Comparison of ENCODE assay signal across 18 cellular contexts in genomic region chr3:127684871-127685707, GRCh38. TPM values are rescaled to one million over a fixed set of nuclear protein-coding genes. Genes with fewer than 3 reads are reported as not detected.
DNase-seq lines count a peak whose midpoint lies in the region; ATAC-seq and TF ChIP-seq lines count a peak whose summit lies in the region.
"Had no signal": no experiment of that assay in that cellular context is flagged by ENCODE, and none has a peak within 500 bp of the region (broad histone marks: within the 10 kb centered on the region; RNA-seq: fewer than 3 reads in every experiment).

No MANE protein-coding gene starts in this region.

- H3K27me3 ChIP-seq in SJCRH30: no peaks in the 10 kb centered on the region
- H3K27me3 ChIP-seq in right lobe of liver: no peaks in the 10 kb centered on the region
- H3K27me3 ChIP-seq: esophagus muscularis mucosa, transverse colon had no signal

- no peaks in the 10 kb centered on the region for H3K27me3 Mint-ChIP-seq in stimulated activated naive B cell treated with anti-CD40 and anti-IgM and Interleukin-4, amounts not matched to agents 10 μg/mL and 1 μg/mL and 100 μg/mL, for 72 hours

- H3K4me3 ChIP-seq in SJCRH30: no peak overlapping the region
- H3K4me3 ChIP-seq in right lobe of liver: no peak overlapping the region
- H3K4me3 ChIP-seq: esophagus muscularis mucosa, transverse colon had no signal

- H3K36me3 ChIP-seq in SJCRH30 (no peaks in the 10 kb centered on the region), right lobe of liver (no peaks in the 10 kb centered on the region)
- H3K36me3 ChIP-seq: transverse colon had no signal

- peaks cover 0 to 2% of the 10 kb centered on the region in 2 donors for H3K9me3 Mint-ChIP-seq in stimulated activated naive B cell treated with anti-CD40 and anti-IgM and Interleukin-4, amounts not matched to agents 10 μg/mL and 1 μg/mL and 100 μg/mL, for 72 hours
- H3K9me3 Mint-ChIP-seq: activated T-helper 1 cell treated with anti-CD3 and anti-CD28 coated beads, Interleukin-12 subunit alpha, Interleukin-12 subunit beta, Interleukin-2, Interleukin-4 antibody, amounts not matched to agents 30 ng/mL and 10 ng/mL and 1 ng/mL, durations not matched to agents 14 hours and 24 hours and 36 hours had no signal

- DNase-seq in activated naive CD4-positive, alpha-beta T cell treated with anti-CD3 and anti-CD28 coated beads, Interleukin-2, amount 50 U/mL, for 16 hours: peak; percentile 6
- DNase-seq in activated naive CD4-positive, alpha-beta T cell (lab: John Stamatoyannopoulos, UW): no peak
- DNase-seq in SJCRH30 (peak; percentile 29 to 48), right lobe of liver (peak; percentile 18 to 49 (median 42)), inferior parietal cortex (ENCODE audit: extremely low spot score) (no peak), ecto neural progenitor cell (ENCODE audit: low spot score) (no peak)
- DNase-seq in stimulated activated naive B cell treated with anti-CD40 and anti-IgM and Interleukin-4, amounts not matched to agents 10 μg/mL and 1 μg/mL and 100 μg/mL, for 72 hours: no peak
- DNase-seq: activated CD4-positive, alpha-beta T cell treated with anti-CD3 and anti-CD28 coated beads for 4 hours; dermis blood vessel endothelial cell; kidney glomerular epithelial cell; NCI-H1105 treated with DMSO at 0.1 percent for 48 hours; NCI-H345; stimulated activated CD4-positive, alpha-beta T cell treated with anti-CD3 and anti-CD28 coated beads, Interleukin-2, amount 100 ng/mL, for 24 hours; T-helper 2 cell; transverse colon had no signal

- TF ChIP-seq CTCF in right lobe of liver (IDR thresholded peaks at IDR 0.05): no peak

- peaks cover 10 to 21% of the 10 kb centered on the region in 2 donors for H3K4me1 Mint-ChIP-seq in stimulated activated naive B cell treated with anti-CD40 and anti-IgM and Interleukin-4, amounts not matched to agents 10 μg/mL and 1 μg/mL and 100 μg/mL, for 72 hours

- H3K36me3 Mint-ChIP-seq in stimulated activated naive B cell treated with anti-CD40 and anti-IgM and Interleukin-4, amounts not matched to agents 10 μg/mL and 1 μg/mL and 100 μg/mL, for 72 hours: peaks cover 0 to 7% of the 10 kb centered on the region in 2 donors

- intact Hi-C loops in right lobe of liver (cut with DNase I): no loop called here

- no peak for TF ChIP-seq POLR2A in right lobe of liver (IDR thresholded peaks at IDR 0.05)

- no peak overlapping the region for H3K27ac Mint-ChIP-seq in stimulated activated naive B cell treated with anti-CD40 and anti-IgM and Interleukin-4, amounts not matched to agents 10 μg/mL and 1 μg/mL and 100 μg/mL, for 72 hours
- H3K27ac Mint-ChIP-seq: activated T-helper 1 cell treated with anti-CD3 and anti-CD28 coated beads, Interleukin-12 subunit alpha, Interleukin-12 subunit beta, Interleukin-2, Interleukin-4 antibody, amounts not matched to agents 30 ng/mL and 10 ng/mL and 1 ng/mL, durations not matched to agents 14 hours and 24 hours and 36 hours had no signal

- no peak overlapping the region for H3K27ac ChIP-seq in SJCRH30
- no peak overlapping the region for H3K27ac ChIP-seq in right lobe of liver
- H3K27ac ChIP-seq: esophagus muscularis mucosa, transverse colon had no signal

- 0 out of 2 replicates have a peak, but pooled peaks cover 3% of the 10 kb centered on the region for H3K9me3 ChIP-seq in SJCRH30 (replicated peaks)
- H3K9me3 ChIP-seq in right lobe of liver: no peaks in the 10 kb centered on the region
- H3K9me3 ChIP-seq: esophagus muscularis mucosa, transverse colon had no signal

- peaks cover 59% of the 10 kb centered on the region for H3K4me1 ChIP-seq in SJCRH30
- H3K4me1 ChIP-seq in right lobe of liver: no peaks in the 10 kb centered on the region

- ATAC-seq in right lobe of liver (peak; percentile 15 to 58 (median 54)), HG03378 (IDR thresholded peaks at IDR 0.05; ENCODE audit: unreplicated experiment) (no peak)
- peak; percentile 51 to 59 for ATAC-seq in stimulated activated naive B cell treated with anti-CD40 and anti-IgM and Interleukin-4, amounts not matched to agents 10 μg/mL and 1 μg/mL and 100 μg/mL, for 72 hours (replicated peaks)

- WGBS in right lobe of liver (ENCODE audit: insufficient coverage, low coverage, low lambda C conversion rate, missing lambda C conversion rate): 70% methylated on average over 2 of the region's 22 CpGs

- no peak overlapping the region for H3K4me3 Mint-ChIP-seq in stimulated activated naive B cell treated with anti-CD40 and anti-IgM and Interleukin-4, amounts not matched to agents 10 μg/mL and 1 μg/mL and 100 μg/mL, for 72 hours
- H3K4me3 Mint-ChIP-seq: activated T-helper 1 cell treated with anti-CD3 and anti-CD28 coated beads, Interleukin-12 subunit alpha, Interleukin-12 subunit beta, Interleukin-2, Interleukin-4 antibody, amounts not matched to agents 30 ng/mL and 10 ng/mL and 1 ng/mL, durations not matched to agents 14 hours and 24 hours and 36 hours had no signal

RNA-seq across cellular contexts. Expression of gene ABTB1, which starts 12.3 kb away (rescaled TPM):
- total RNA-seq in SJCRH30 (2014; rRNA removed; shearing (Covaris generic)): 5.4 and 6.1 TPM in 2 replicates
- total RNA-seq in right lobe of liver: 10 to 100 TPM in 5 of 6 experiments, 1 to 10 TPM in 1; 9.4 to 20.3 (median 12.2) TPM

RNA-seq across cellular contexts. Expression of gene PODXL2, which starts 56.1 kb away (rescaled TPM):
- total RNA-seq in SJCRH30 (2014; rRNA removed; shearing (Covaris generic)): 10.7 and 10.9 TPM in 2 replicates
- total RNA-seq in right lobe of liver: 1 to 10 TPM in 1 of 6 experiments, under 1 TPM in 5; 0.19 to 1.6 (median 0.63) TPM

Comparison
In these comparisons a context has a peak if more than half of its experiments do, and no peak if none do; other contexts are left out.
1. DNase-seq: peak in activated naive CD4-positive, alpha-beta T cell treated with anti-CD3 and anti-CD28 coated beads, Interleukin-2, amount 50 U/mL, for 16 hours (single experiment), SJCRH30 (2 of 2) and right lobe of liver (3 of 3); none in activated naive CD4-positive, alpha-beta T cell (0 of 4), stimulated activated naive B cell treated with anti-CD40 and anti-IgM and Interleukin-4, amounts not matched to agents 10 μg/mL and 1 μg/mL and 100 μg/mL, for 72 hours (single experiment), inferior parietal cortex (single experiment) and ecto neural progenitor cell (single experiment).